In genomic region chr11:288328-289144, GRCh38 we compare ENCODE assay signal across 1 cellular context.
TF ChIP-seq lines count a peak whose summit lies in the region.

Gene PGGHG, plus strand, starts transcription at chr11:289126. Its CDS starts 691 bp downstream, at chr11:289817.

TF ChIP-seq in HepG2, 621 proteins besides CTCF, POLR2A, EP300 and RAD21 (continued from another document and continues in another):
- TF ChIP-seq POGK (CRISPR knock-in tag; conservative IDR thresholded peaks at IDR 0.05) (no peak), RFX5 (IDR thresholded peaks at IDR 0.05; ENCODE audit: low read depth, low read length) (no peak), PHF8 (CRISPR knock-in tag; IDR thresholded peaks at IDR 0.05) (no peak), ZNF576 (CRISPR knock-in tag; IDR thresholded peaks at IDR 0.05) (no peak), ZNF772 (CRISPR knock-in tag; IDR thresholded peaks at IDR 0.05) (no peak), ZNF781 (CRISPR knock-in tag; IDR thresholded peaks at IDR 0.05; ENCODE audit: borderline replicate concordance, not compliant biosample characterization) (no peak), ZNF468 (CRISPR knock-in tag; IDR thresholded peaks at IDR 0.05) (no peak), HNRNPLL (IDR thresholded peaks at IDR 0.05; ENCODE audit: low read depth, low read length, poor library complexity, severe bottlenecking) (no peak), ZNF331 (CRISPR knock-in tag; IDR thresholded peaks at IDR 0.05) (no peak), ZBTB33 (CRISPR knock-in tag; IDR thresholded peaks at IDR 0.05) (no peak), ZNF644 (CRISPR knock-in tag; IDR thresholded peaks at IDR 0.05; ENCODE audit: low read depth) (no peak), PHF5A (CRISPR knock-in tag; IDR thresholded peaks at IDR 0.05; ENCODE audit: low read depth, unreplicated experiment) (no peak), ZNF329 (CRISPR knock-in tag; IDR thresholded peaks at IDR 0.05; ENCODE audit: low read depth) (no peak), TFDP1 (CRISPR knock-in tag; IDR thresholded peaks at IDR 0.05; ENCODE audit: borderline replicate concordance) (no peak), U2AF1 (optimal IDR thresholded peaks at IDR 0.05; ENCODE audit: low read depth, low read length) (no peak), ZNF766 (CRISPR knock-in tag; IDR thresholded peaks at IDR 0.05; ENCODE audit: borderline replicate concordance) (no peak), ZNF777 (CRISPR knock-in tag; IDR thresholded peaks at IDR 0.05) (peak; percentile 88), RAD51 (IDR thresholded peaks at IDR 0.05; ENCODE audit: borderline replicate concordance) (no peak), PAX8 (CRISPR knock-in tag; IDR thresholded peaks at IDR 0.05; ENCODE audit: borderline replicate concordance) (no peak), MEIS2 (CRISPR knock-in tag; IDR thresholded peaks at IDR 0.05) (peak; percentile 4; the same call in 1 of the 2 replicates), ZFYVE20 (CRISPR knock-in tag; IDR thresholded peaks at IDR 0.05; ENCODE audit: borderline replicate concordance, low read depth) (no peak), ZNF550 (CRISPR knock-in tag; IDR thresholded peaks at IDR 0.05; ENCODE audit: borderline replicate concordance) (no peak), MTF2 (CRISPR knock-in tag; IDR thresholded peaks at IDR 0.05; ENCODE audit: borderline replicate concordance) (0 out of 2 replicates have a peak, but pooled peaks have one; percentile 66), MYPOP (CRISPR knock-in tag; IDR thresholded peaks at IDR 0.05) (no peak)
- TF ChIP-seq, protein P1, sequence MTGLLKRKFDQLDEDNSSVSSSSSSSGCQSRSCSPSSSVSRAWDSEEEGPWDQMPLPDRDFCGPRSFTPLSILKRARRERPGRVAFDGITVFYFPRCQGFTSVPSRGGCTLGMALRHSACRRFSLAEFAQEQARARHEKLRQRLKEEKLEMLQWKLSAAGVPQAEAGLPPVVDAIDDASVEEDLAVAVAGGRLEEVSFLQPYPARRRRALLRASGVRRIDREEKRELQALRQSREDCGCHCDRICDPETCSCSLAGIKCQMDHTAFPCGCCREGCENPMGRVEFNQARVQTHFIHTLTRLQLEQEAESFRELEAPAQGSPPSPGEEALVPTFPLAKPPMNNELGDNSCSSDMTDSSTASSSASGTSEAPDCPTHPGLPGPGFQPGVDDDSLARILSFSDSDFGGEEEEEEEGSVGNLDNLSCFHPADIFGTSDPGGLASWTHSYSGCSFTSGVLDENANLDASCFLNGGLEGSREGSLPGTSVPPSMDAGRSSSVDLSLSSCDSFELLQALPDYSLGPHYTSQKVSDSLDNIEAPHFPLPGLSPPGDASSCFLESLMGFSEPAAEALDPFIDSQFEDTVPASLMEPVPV (CRISPR knock-in tag; IDR thresholded peaks at IDR 0.05) = no peak
- TF ChIP-seq, protein P2, sequence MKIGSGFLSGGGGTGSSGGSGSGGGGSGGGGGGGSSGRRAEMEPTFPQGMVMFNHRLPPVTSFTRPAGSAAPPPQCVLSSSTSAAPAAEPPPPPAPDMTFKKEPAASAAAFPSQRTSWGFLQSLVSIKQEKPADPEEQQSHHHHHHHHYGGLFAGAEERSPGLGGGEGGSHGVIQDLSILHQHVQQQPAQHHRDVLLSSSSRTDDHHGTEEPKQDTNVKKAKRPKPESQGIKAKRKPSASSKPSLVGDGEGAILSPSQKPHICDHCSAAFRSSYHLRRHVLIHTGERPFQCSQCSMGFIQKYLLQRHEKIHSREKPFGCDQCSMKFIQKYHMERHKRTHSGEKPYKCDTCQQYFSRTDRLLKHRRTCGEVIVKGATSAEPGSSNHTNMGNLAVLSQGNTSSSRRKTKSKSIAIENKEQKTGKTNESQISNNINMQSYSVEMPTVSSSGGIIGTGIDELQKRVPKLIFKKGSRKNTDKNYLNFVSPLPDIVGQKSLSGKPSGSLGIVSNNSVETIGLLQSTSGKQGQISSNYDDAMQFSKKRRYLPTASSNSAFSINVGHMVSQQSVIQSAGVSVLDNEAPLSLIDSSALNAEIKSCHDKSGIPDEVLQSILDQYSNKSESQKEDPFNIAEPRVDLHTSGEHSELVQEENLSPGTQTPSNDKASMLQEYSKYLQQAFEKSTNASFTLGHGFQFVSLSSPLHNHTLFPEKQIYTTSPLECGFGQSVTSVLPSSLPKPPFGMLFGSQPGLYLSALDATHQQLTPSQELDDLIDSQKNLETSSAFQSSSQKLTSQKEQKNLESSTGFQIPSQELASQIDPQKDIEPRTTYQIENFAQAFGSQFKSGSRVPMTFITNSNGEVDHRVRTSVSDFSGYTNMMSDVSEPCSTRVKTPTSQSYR (CRISPR knock-in tag; IDR thresholded peaks at IDR 0.05; ENCODE audit: borderline replicate concordance) = no peak
- TF ChIP-seq, protein P3, sequence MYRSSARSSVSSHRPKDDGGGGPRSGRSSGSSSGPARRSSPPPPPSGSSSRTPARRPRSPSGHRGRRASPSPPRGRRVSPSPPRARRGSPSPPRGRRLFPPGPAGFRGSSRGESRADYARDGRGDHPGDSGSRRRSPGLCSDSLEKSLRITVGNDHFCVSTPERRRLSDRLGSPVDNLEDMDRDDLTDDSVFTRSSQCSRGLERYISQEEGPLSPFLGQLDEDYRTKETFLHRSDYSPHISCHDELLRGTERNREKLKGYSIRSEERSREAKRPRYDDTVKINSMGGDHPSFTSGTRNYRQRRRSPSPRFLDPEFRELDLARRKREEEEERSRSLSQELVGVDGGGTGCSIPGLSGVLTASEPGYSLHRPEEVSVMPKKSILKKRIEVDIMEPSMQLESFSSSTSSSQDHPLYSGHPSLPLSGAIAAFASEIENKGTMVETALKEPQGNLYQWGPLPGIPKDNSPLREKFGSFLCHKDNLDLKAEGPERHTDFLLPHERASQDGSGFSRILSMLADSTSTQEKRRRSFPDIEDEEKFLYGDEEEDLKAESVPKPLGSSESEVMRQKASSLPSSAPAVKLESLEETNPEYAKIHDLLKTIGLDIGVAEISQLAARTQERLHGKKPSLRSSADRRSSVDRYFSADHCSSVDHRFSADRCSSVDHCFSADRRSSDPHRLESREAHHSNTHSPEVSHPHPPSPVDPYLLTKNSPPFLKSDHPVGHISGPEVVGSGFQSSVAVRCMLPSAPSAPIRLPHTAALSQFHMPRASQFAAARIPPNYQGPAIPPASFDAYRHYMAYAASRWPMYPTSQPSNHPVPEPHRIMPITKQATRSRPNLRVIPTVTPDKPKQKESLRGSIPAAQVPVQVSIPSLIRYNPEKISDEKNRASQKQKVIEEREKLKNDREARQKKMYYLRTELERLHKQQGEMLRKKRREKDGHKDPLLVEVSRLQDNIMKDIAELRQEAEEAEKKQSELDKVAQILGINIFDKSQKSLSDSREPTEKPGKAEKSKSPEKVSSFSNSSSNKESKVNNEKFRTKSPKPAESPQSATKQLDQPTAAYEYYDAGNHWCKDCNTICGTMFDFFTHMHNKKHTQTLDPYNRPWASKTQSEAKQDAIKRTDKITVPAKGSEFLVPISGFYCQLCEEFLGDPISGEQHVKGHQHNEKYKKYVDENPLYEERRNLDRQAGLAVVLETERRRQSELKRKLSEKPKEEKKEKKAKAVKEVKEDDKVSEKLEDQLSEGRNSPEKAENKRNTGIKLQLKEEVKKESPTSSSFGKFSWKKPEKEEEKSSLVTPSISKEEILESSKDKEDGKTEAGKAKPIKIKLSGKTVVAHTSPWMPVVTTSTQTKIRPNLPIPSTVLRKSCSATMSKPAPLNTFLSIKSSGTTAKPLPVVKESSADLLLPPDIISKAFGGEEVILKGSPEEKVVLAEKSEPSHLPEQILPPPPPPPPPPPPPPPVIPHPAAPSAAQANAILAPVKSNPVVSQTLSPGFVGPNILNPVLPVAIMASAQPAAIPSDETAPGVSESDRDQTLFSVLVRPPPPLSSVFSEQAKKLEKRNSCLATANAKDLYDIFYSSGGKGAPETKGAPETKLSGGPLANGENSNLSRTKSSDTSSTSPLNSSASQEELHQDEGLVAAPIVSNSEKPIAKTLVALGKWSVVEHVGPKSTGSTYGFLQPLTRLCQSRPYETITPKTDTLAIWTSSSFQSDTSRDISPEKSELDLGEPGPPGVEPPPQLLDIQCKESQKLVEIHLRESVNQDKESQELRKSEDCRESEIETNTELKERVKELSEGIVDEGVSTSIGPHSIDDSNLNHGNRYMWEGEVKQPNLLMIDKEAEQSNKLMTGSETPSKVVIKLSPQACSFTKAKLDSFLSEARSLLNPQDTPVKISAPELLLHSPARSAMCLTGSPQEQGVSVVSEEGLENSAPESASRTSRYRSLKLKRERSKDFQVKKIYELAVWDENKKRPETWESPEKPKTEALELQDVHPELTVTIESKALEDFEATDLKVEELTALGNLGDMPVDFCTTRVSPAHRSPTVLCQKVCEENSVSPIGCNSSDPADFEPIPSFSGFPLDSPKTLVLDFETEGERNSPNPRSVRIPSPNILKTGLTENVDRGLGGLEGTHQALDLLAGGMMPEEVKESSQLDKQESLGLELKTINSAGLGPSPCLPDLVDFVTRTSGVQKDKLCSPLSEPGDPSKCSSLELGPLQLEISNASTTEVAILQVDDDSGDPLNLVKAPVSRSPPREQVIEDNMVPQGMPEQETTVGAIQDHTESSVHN (CRISPR knock-in tag; IDR thresholded peaks at IDR 0.05) = no peak
- TF ChIP-seq, protein P4, sequence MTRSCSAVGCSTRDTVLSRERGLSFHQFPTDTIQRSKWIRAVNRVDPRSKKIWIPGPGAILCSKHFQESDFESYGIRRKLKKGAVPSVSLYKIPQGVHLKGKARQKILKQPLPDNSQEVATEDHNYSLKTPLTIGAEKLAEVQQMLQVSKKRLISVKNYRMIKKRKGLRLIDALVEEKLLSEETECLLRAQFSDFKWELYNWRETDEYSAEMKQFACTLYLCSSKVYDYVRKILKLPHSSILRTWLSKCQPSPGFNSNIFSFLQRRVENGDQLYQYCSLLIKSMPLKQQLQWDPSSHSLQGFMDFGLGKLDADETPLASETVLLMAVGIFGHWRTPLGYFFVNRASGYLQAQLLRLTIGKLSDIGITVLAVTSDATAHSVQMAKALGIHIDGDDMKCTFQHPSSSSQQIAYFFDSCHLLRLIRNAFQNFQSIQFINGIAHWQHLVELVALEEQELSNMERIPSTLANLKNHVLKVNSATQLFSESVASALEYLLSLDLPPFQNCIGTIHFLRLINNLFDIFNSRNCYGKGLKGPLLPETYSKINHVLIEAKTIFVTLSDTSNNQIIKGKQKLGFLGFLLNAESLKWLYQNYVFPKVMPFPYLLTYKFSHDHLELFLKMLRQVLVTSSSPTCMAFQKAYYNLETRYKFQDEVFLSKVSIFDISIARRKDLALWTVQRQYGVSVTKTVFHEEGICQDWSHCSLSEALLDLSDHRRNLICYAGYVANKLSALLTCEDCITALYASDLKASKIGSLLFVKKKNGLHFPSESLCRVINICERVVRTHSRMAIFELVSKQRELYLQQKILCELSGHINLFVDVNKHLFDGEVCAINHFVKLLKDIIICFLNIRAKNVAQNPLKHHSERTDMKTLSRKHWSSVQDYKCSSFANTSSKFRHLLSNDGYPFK (CRISPR knock-in tag; IDR thresholded peaks at IDR 0.05; ENCODE audit: borderline replicate concordance) = no peak
- TF ChIP-seq, protein P5, sequence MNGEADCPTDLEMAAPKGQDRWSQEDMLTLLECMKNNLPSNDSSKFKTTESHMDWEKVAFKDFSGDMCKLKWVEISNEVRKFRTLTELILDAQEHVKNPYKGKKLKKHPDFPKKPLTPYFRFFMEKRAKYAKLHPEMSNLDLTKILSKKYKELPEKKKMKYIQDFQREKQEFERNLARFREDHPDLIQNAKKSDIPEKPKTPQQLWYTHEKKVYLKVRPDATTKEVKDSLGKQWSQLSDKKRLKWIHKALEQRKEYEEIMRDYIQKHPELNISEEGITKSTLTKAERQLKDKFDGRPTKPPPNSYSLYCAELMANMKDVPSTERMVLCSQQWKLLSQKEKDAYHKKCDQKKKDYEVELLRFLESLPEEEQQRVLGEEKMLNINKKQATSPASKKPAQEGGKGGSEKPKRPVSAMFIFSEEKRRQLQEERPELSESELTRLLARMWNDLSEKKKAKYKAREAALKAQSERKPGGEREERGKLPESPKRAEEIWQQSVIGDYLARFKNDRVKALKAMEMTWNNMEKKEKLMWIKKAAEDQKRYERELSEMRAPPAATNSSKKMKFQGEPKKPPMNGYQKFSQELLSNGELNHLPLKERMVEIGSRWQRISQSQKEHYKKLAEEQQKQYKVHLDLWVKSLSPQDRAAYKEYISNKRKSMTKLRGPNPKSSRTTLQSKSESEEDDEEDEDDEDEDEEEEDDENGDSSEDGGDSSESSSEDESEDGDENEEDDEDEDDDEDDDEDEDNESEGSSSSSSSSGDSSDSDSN (CRISPR knock-in tag; IDR thresholded peaks at IDR 0.05) = 0 out of 2 replicates have a peak, but pooled peaks have one; percentile 28
